ENCODE assay signal across 24 cellular contexts in the genomic region with DNA sequence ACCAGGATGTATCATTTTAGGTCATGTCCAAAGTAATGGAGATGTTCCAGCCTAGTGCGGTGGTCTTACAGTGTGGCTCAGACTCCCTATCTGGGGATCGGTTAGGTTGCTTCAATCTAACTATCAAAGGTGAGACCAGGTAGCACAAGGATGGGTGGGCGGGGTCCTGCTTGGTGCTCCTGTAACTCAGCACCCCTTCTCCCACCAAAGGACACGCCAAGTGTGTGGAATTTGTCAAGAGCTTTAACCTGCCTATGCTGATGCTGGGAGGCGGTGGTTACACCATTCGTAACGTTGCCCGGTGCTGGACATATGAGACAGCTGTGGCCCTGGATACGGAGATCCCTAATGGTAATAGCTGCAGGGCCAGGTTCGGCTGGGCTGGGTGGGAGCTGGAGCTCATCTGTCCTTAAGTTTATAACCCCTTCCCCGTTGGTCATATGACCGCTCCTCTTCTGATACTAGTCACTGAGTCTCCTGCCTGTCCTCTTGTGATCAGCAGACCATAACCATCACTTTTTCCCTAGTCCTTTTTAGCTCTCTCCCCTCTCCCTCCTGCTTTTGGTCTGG. TPM values are rescaled to one million over a fixed set of nuclear protein-coding genes. Genes with fewer than 3 reads are reported as not detected.
DNase-seq lines count a peak whose midpoint lies in the region; ATAC-seq, FAIRE-seq and TF ChIP-seq lines count a peak whose summit lies in the region.
"Had no signal": no experiment of that assay in that cellular context is flagged by ENCODE, and none has a peak within 500 bp of the region (broad histone marks: within the 10 kb centered on the region; RNA-seq: fewer than 3 reads in every experiment).

No MANE protein-coding gene starts in this region.

- H3K36me3 ChIP-seq in kidney (ENCODE audit: control insufficient read depth in 1 of 2, insufficient read depth in 2 of 2, low read length in 2 of 2) = peaks cover 27 to 44% of the 10 kb centered on the region in 2 donors
- H3K36me3 ChIP-seq: ovary had no signal

- H3K27ac Mint-ChIP-seq in activated T-cell treated with anti-CD3 and anti-CD28 coated beads, Interleukin-2, amount 50 U/mL, for 24 hours = peak overlapping the region; percentile 13
- no peak overlapping the region for H3K27ac Mint-ChIP-seq in activated T-cell treated with anti-CD3 and anti-CD28 coated beads, Interleukin-2, amount 50 U/mL, for 72 hours
- H3K27ac Mint-ChIP-seq in type B pancreatic cell = peak overlapping the region; percentile 60

- peaks cover 0 to 8% of the 10 kb centered on the region in 2 donors for H3K4me1 ChIP-seq in kidney (ENCODE audit: control insufficient read depth in 1 of 2, insufficient read depth in 1 of 2, low read depth in 1 of 2, low read length in 2 of 2)

- no peak for FAIRE-seq in kidney (lab: Jason Lieb, UNC)
- FAIRE-seq: A549, astrocyte, D721Med, H54 had no signal

- no peak overlapping the region for H3K4me3 ChIP-seq in kidney (ENCODE audit: low read length in 2 of 2)
- H3K4me3 ChIP-seq: A549; BLaER1 treated with 17β-estradiol and CSF1 and Interleukin-3, amounts not matched to agents 10 nM and 100 nM; ovary; right atrium auricular region had no signal

- H3K9me3 Mint-ChIP-seq in activated T-cell treated with anti-CD3 and anti-CD28 coated beads, Interleukin-2, amount 50 U/mL, for 24 hours = no peaks in the 10 kb centered on the region
- H3K9me3 Mint-ChIP-seq in activated T-cell treated with anti-CD3 and anti-CD28 coated beads, Interleukin-2, amount 50 U/mL, for 72 hours = no peaks in the 10 kb centered on the region
- H3K9me3 Mint-ChIP-seq in type B pancreatic cell = no peaks in the 10 kb centered on the region

- no peak for ATAC-seq in activated T-cell treated with anti-CD3 and anti-CD28 coated beads, Interleukin-2, amount 50 U/mL, for 72 hours (replicated peaks in 1 of 2)
- ATAC-seq: A549 had no signal

- H3K4me3 Mint-ChIP-seq in activated T-cell treated with anti-CD3 and anti-CD28 coated beads, Interleukin-2, amount 50 U/mL, for 24 hours = no peak overlapping the region
- no peak overlapping the region for H3K4me3 Mint-ChIP-seq in activated T-cell treated with anti-CD3 and anti-CD28 coated beads, Interleukin-2, amount 50 U/mL, for 72 hours
- no peak overlapping the region for H3K4me3 Mint-ChIP-seq in type B pancreatic cell

- no peaks in the 10 kb centered on the region for H3K27me3 Mint-ChIP-seq in activated T-cell treated with anti-CD3 and anti-CD28 coated beads, Interleukin-2, amount 50 U/mL, for 24 hours
- H3K27me3 Mint-ChIP-seq in activated T-cell treated with anti-CD3 and anti-CD28 coated beads, Interleukin-2, amount 50 U/mL, for 72 hours (ENCODE audit: low read depth) = no peaks in the 10 kb centered on the region
- H3K27me3 Mint-ChIP-seq in type B pancreatic cell = no peaks in the 10 kb centered on the region

- TF ChIP-seq CTCF in kidney (IDR thresholded peaks at IDR 0.05; ENCODE audit: borderline replicate concordance, extremely low read depth, insufficient read depth) = no peak
- TF ChIP-seq CTCF in type B pancreatic cell (conservative IDR thresholded peaks at IDR 0.05) = no peak

- H3K27ac ChIP-seq in kidney (ENCODE audit: low read depth in 2 of 2, low read length in 2 of 2) = no peak overlapping the region
- H3K27ac ChIP-seq: A549; BLaER1 treated with 17β-estradiol and CSF1 and Interleukin-3, amounts not matched to agents 10 nM and 100 nM; HL-60; ovary; right atrium auricular region had no signal

- no peak overlapping the region for H3K9ac ChIP-seq in kidney (ENCODE audit: low read length in 2 of 2)

- no peaks in the 10 kb centered on the region for H3K9me3 ChIP-seq in kidney (ENCODE audit: control insufficient read depth in 1 of 2, low read length in 2 of 2)
- H3K9me3 ChIP-seq: A549; BLaER1 treated with 17β-estradiol and CSF1 and Interleukin-3, amounts not matched to agents 10 nM and 100 nM; ovary; right atrium auricular region had no signal

- peaks cover 23% of the 10 kb centered on the region for H3K4me1 Mint-ChIP-seq in activated T-cell treated with anti-CD3 and anti-CD28 coated beads, Interleukin-2, amount 50 U/mL, for 24 hours (ENCODE audit: low read depth)
- peaks cover 17% of the 10 kb centered on the region for H3K4me1 Mint-ChIP-seq in activated T-cell treated with anti-CD3 and anti-CD28 coated beads, Interleukin-2, amount 50 U/mL, for 72 hours (ENCODE audit: low read depth)
- peaks cover 31% of the 10 kb centered on the region for H3K4me1 Mint-ChIP-seq in type B pancreatic cell (ENCODE audit: unreplicated experiment)

- intact Hi-C loops in kidney (cut with DNase I) = no loop called here

- no peak for DNase-seq in activated T-cell treated with anti-CD3 and anti-CD28 coated beads, Interleukin-2, amount 50 U/mL, for 24 hours
- no peak for DNase-seq in activated T-cell treated with anti-CD3 and anti-CD28 coated beads, Interleukin-2, amount 50 U/mL, for 72 hours
- peak; percentile 12 for DNase-seq in kidney
- DNase-seq in type B pancreatic cell (ENCODE audit: extremely low spot score, unreplicated experiment) = no peak
- DNase-seq in HCEC 1CT = no peak
- no peak for DNase-seq in stimulated activated CD4-positive, alpha-beta T cell treated with anti-CD3 and anti-CD28 coated beads, Interleukin-1b, Interleukin-23, amount 100 ng/mL, for 48 hours
- DNase-seq: activated naive CD4-positive, alpha-beta T cell treated with anti-CD3 and anti-CD28 coated beads, Interleukin-2, amount 50 U/mL, for 16 hours; central memory CD4-positive, alpha-beta T cell; dermis blood vessel endothelial cell; mammary epithelial cell; NCI-H1092; NCI-H2029; NCI-H2227 treated with DMSO at 0.1 percent for 48 hours; NCI-H748 treated with DMSO at 0.1 percent for 48 hours; ovary; trophoblast cell had no signal

- peaks cover 90% of the 10 kb centered on the region for H3K36me3 Mint-ChIP-seq in activated T-cell treated with anti-CD3 and anti-CD28 coated beads, Interleukin-2, amount 50 U/mL, for 24 hours (ENCODE audit: low read depth)
- peaks cover 4 to 15% of the 10 kb centered on the region in 2 donors for H3K36me3 Mint-ChIP-seq in activated T-cell treated with anti-CD3 and anti-CD28 coated beads, Interleukin-2, amount 50 U/mL, for 72 hours (ENCODE audit: insufficient read depth in 2 of 2)
- peaks cover 52% of the 10 kb centered on the region for H3K36me3 Mint-ChIP-seq in type B pancreatic cell

RNA-seq across cellular contexts. Expression of gene MARCKSL1, which starts 5.4 kb away (rescaled TPM):
- total RNA-seq in activated T-cell treated with anti-CD3 and anti-CD28 coated beads, Interleukin-2, amount 50 U/mL, for 72 hours = 10 to 100 TPM; 12.3 to 14.9 TPM
- 58.6 TPM for total RNA-seq in kidney
- 29.8 TPM for polyA plus RNA-seq in kidney (ENCODE audit: insufficient read depth, low read depth, low replicate concordance)
- 247 and 465 TPM in 2 replicates for total RNA-seq in type B pancreatic cell (ENCODE audit: low replicate concordance)

RNA-seq across cellular contexts. Expression of gene FAM229A, which starts 31.6 kb away (rescaled TPM):
- 10 to 100 TPM in 1 of 2 donors, 1 to 10 TPM in 1; 9.2 to 14.0 TPM for total RNA-seq in activated T-cell treated with anti-CD3 and anti-CD28 coated beads, Interleukin-2, amount 50 U/mL, for 72 hours
- total RNA-seq in kidney = 9.7 TPM
- 6.4 TPM for polyA plus RNA-seq in kidney (ENCODE audit: insufficient read depth, low read depth, low replicate concordance)
- 4.7 and 8.7 TPM in 2 replicates for total RNA-seq in type B pancreatic cell (ENCODE audit: low replicate concordance)

RNA-seq across cellular contexts. Expression of gene TSSK3, which starts 31.7 kb away (rescaled TPM):
- total RNA-seq in activated T-cell treated with anti-CD3 and anti-CD28 coated beads, Interleukin-2, amount 50 U/mL, for 72 hours = 1 to 10 TPM; 1.2 to 1.9 TPM
- total RNA-seq in kidney (4.3 TPM), type B pancreatic cell (ENCODE audit: low replicate concordance) (2.1 and 3.8 TPM in 2 replicates)
- polyA plus RNA-seq in kidney (ENCODE audit: insufficient read depth, low read depth, low replicate concordance) = not detected
- total RNA-seq: dermis blood vessel endothelial cell, kidney epithelial cell had no signal

RNA-seq across cellular contexts. Expression of gene HDAC1, which starts 38.8 kb away (rescaled TPM):
- 100 to 1,000 TPM; 149 to 157 TPM for total RNA-seq in activated T-cell treated with anti-CD3 and anti-CD28 coated beads, Interleukin-2, amount 50 U/mL, for 72 hours
- total RNA-seq in kidney (89.7 TPM), type B pancreatic cell (ENCODE audit: low replicate concordance) (108 and 114 TPM in 2 replicates)
- polyA plus RNA-seq in kidney (ENCODE audit: insufficient read depth, low read depth, low replicate concordance) = 68.8 TPM
